Comparison of ENCODE assay signal across 1 cellular context in genomic region chr7:149125864-149126661, GRCh38.
A peak's percentile ranks its signal among the peaks of the same experiment; 100 is the strongest.
TF ChIP-seq lines count a peak whose summit lies in the region.

TSS of gene ZNF425 (minus strand) at chr7:149126324. CDS start at chr7:149126213, 111 bp downstream.

TF ChIP-seq in HepG2, 621 proteins besides CTCF, POLR2A, EP300 and RAD21 (continued from another document and continues in another):
- TF ChIP-seq ZNF788 (CRISPR knock-in tag; IDR thresholded peaks at IDR 0.05; ENCODE audit: borderline replicate concordance) (peak; percentile 97), IRX3 (CRISPR knock-in tag; IDR thresholded peaks at IDR 0.05; ENCODE audit: borderline replicate concordance, low read depth) (0 out of 2 replicates have a peak, but pooled peaks have one; percentile 11), TP53 (CRISPR knock-in tag; conservative IDR thresholded peaks at IDR 0.05) (peak; percentile 70; the same call in 1 of the 2 replicates), KDM5A (IDR thresholded peaks at IDR 0.05; ENCODE audit: borderline replicate concordance, low read length) (peak; percentile 79), PAX8 (CRISPR knock-in tag; IDR thresholded peaks at IDR 0.05; ENCODE audit: borderline replicate concordance) (no peak), ZFP37 (CRISPR knock-in tag; IDR thresholded peaks at IDR 0.05; ENCODE audit: borderline replicate concordance) (no peak), YY1 (IDR thresholded peaks at IDR 0.05; ENCODE audit: insufficient read depth, insufficient replicate concordance, low read depth, low read length) (peak; percentile 90), FOXP4 (CRISPR knock-in tag; IDR thresholded peaks at IDR 0.05) (no peak; the same call in 1 of the 2 replicates), ZNF256 (CRISPR knock-in tag; conservative IDR thresholded peaks at IDR 0.05) (peak; percentile 83; the same call in 1 of the 2 replicates), KIAA2018 (CRISPR knock-in tag; IDR thresholded peaks at IDR 0.05; ENCODE audit: borderline replicate concordance) (no peak), SMAD3 (CRISPR knock-in tag; IDR thresholded peaks at IDR 0.05) (no peak), ZNF232 (CRISPR knock-in tag; IDR thresholded peaks at IDR 0.05; ENCODE audit: borderline replicate concordance) (no peak), SNAI1 (CRISPR knock-in tag; IDR thresholded peaks at IDR 0.05; ENCODE audit: borderline replicate concordance) (peak; percentile 81; the same call in 1 of the 2 replicates), NFRKB (IDR thresholded peaks at IDR 0.05) (no peak), ZBTB46 (CRISPR knock-in tag; IDR thresholded peaks at IDR 0.05; ENCODE audit: borderline replicate concordance) (0 out of 2 replicates have a peak, but pooled peaks have one; percentile 56), LCORL (IDR thresholded peaks at IDR 0.05) (no peak), LCORL (CRISPR knock-in tag; IDR thresholded peaks at IDR 0.05) (peak; percentile 84), EED (CRISPR knock-in tag; IDR thresholded peaks at IDR 0.05) (peak; percentile 92), FOXP1 (IDR thresholded peaks at IDR 0.05) (no peak), FOXP1 (CRISPR knock-in tag; IDR thresholded peaks at IDR 0.05) (no peak), KMT2B (CRISPR knock-in tag; IDR thresholded peaks at IDR 0.05) (peak; percentile 79), MAFK (conservative IDR thresholded peaks at IDR 0.05 in 1 of 2, IDR thresholded peaks at IDR 0.05 in 1 of 2; ENCODE audit: low read length in 2 of 2) (no peak), MED1 (CRISPR knock-in tag; IDR thresholded peaks at IDR 0.05) (peak; percentile 85), NFAT5 (CRISPR knock-in tag; IDR thresholded peaks at IDR 0.05) (no peak), CBX5 (CRISPR knock-in tag; IDR thresholded peaks at IDR 0.05; ENCODE audit: borderline replicate concordance) (0 out of 2 replicates have a peak, but pooled peaks have one; percentile 58), GABPB1 (CRISPR knock-in tag; IDR thresholded peaks at IDR 0.05) (peak; percentile 96), HMG20A (CRISPR knock-in tag; IDR thresholded peaks at IDR 0.05; ENCODE audit: borderline replicate concordance) (no peak; the same call in 1 of the 2 replicates), TFDP2 (CRISPR knock-in tag; IDR thresholded peaks at IDR 0.05) (peak; percentile 78), ZNF180 (CRISPR knock-in tag; IDR thresholded peaks at IDR 0.05; ENCODE audit: borderline replicate concordance, low read depth) (no peak), SKIL (CRISPR knock-in tag; IDR thresholded peaks at IDR 0.05; ENCODE audit: borderline replicate concordance) (peak; percentile 45; the same call in 1 of the 2 replicates), FOXO4 (CRISPR knock-in tag; conservative IDR thresholded peaks at IDR 0.05) (no peak), JUND (CRISPR knock-in tag; IDR thresholded peaks at IDR 0.05) (peak; percentile 44; the same call in 1 of the 2 replicates), ZBTB21 (CRISPR knock-in tag; IDR thresholded peaks at IDR 0.05) (no peak), SAFB2 (CRISPR knock-in tag; IDR thresholded peaks at IDR 0.05; ENCODE audit: borderline replicate concordance, low read depth) (0 out of 2 replicates have a peak, but pooled peaks have one; percentile 61), ZSCAN31 (CRISPR knock-in tag; IDR thresholded peaks at IDR 0.05; ENCODE audit: low read depth) (peak; percentile 99), PHB2 (IDR thresholded peaks at IDR 0.05; ENCODE audit: partially characterized antibody) (no peak), NCOA5 (CRISPR knock-in tag; IDR thresholded peaks at IDR 0.05) (no peak), ZNF274 (CRISPR knock-in tag; IDR thresholded peaks at IDR 0.05) (no peak)
